Comparison of ENCODE assay signal across 25 cellular contexts in the genomic region with DNA sequence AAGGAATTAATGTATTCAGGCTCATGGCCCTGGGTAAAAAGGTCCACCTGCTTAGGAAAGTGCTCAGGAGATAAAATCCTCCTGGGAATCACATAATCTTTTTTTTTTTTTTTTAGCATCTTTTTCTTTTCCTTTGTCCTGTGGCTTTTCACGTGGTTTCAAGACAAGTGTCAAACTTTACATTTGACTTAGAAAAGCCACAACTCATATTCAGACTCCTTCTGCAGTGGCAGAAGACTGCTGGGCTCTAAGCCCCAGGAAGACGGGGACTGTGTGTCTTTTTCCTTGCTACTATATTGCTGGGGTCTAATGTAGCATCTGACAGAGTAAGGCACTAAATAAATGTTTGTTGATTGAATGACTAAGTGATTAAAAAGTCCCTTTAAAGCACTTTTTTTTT.
"Had no signal": no experiment of that assay in that cellular context is flagged by ENCODE, and none has a peak within 500 bp of the region (broad histone marks: within the 10 kb centered on the region; RNA-seq: fewer than 3 reads in every experiment).

No MANE protein-coding gene starts in this region.

- ATAC-seq: K562, Panc1, PC-3 had no signal

- H3K4me1 Mint-ChIP-seq: IgD-negative memory B cell had no signal

- H3K4me3 Mint-ChIP-seq: IgD-negative memory B cell had no signal

- H3K9me3 ChIP-seq: SK-N-SH had no signal

- FAIRE-seq: HTR-8/SVneo, K562 had no signal

- H3K4me3 ChIP-seq: K562 had no signal

- H3K9ac ChIP-seq: KMS-11, SK-N-SH had no signal

- H3K27me3 Mint-ChIP-seq: IgD-negative memory B cell had no signal

- H3K27ac ChIP-seq: HL-60, KMS-11, RWPE1 had no signal

- H3K4me2 ChIP-seq: KMS-11, SK-N-SH had no signal

- DNase-seq: Kasumi-1, MM.1S, NCI-H1092 treated with DMSO at 0.1 percent for 48 hours, NCI-H1436, NCI-H187, NCI-H2029, NCI-H2081 treated with DMSO at 0.1 percent for 48 hours, NCI-H2171, NCI-H226, NCI-H446, NCI-H510A, NCI-H524 treated with DMSO at 0.1 percent for 48 hours, NCI-H69, NCI-H774, PC-3, SHP77, SK-N-SH, SW 1271 had no signal

- H3K9me3 Mint-ChIP-seq: IgD-negative memory B cell had no signal

- H3K27ac Mint-ChIP-seq: IgD-negative memory B cell had no signal
